Comparison of ENCODE assay signal across 24 cellular contexts in genomic region chr3:28218071-28218916, GRCh38. TPM values are rescaled to one million over a fixed set of nuclear protein-coding genes. Genes with fewer than 3 reads are reported as not detected.
A peak's percentile ranks its signal among the peaks of the same experiment; 100 is the strongest.
DNase-seq lines count a peak whose midpoint lies in the region; ATAC-seq and TF ChIP-seq lines count a peak whose summit lies in the region.
"Had no signal": no experiment of that assay in that cellular context is flagged by ENCODE, and none has a peak within 500 bp of the region (broad histone marks: within the 10 kb centered on the region; RNA-seq: fewer than 3 reads in every experiment).

No MANE protein-coding gene starts in this region.

- no peak overlapping the region for H3K4me3 Mint-ChIP-seq in activated CD8-positive, alpha-beta T cell treated with anti-CD3 and anti-CD28 coated beads for 36 hours
- H3K4me3 Mint-ChIP-seq in activated CD8-positive, alpha-beta T cell treated with anti-CD3 and anti-CD28 coated beads, Interleukin-2, amount 10 ng/mL, durations not matched to agents 7 days and 5 days: no peak overlapping the region
- no peak overlapping the region for H3K4me3 Mint-ChIP-seq in stimulated activated naive B cell treated with anti-CD40 and anti-IgM and Interleukin-4, amounts not matched to agents 10 μg/mL and 1 μg/mL and 100 μg/mL, for 72 hours
- H3K4me3 Mint-ChIP-seq: HFFc6 had no signal

- POLR2A ChIA-PET in activated CD8-positive, alpha-beta T cell treated with anti-CD3 and anti-CD28 coated beads for 36 hours (lab: Charles Lee): interaction anchor here (0.5 to 1.9 kb wide), 4 partner anchors 16 to 587 kb away, joined by 3 to 8 read pairs (median 4); partner anchors contain the start of gene CMC1
- POLR2A ChIA-PET in activated CD8-positive, alpha-beta T cell treated with anti-CD3 and anti-CD28 coated beads, Interleukin-2, amount 10 ng/mL, durations not matched to agents 7 days and 5 days (lab: Charles Lee): no interaction called here

- H3K4me1 Mint-ChIP-seq in activated CD8-positive, alpha-beta T cell treated with anti-CD3 and anti-CD28 coated beads for 36 hours (ENCODE audit: low read depth): peaks cover 24% of the 10 kb centered on the region
- peaks cover 2% of the 10 kb centered on the region for H3K4me1 Mint-ChIP-seq in activated CD8-positive, alpha-beta T cell treated with anti-CD3 and anti-CD28 coated beads, Interleukin-2, amount 10 ng/mL, durations not matched to agents 7 days and 5 days (ENCODE audit: low read depth)
- H3K4me1 Mint-ChIP-seq in stimulated activated naive B cell treated with anti-CD40 and anti-IgM and Interleukin-4, amounts not matched to agents 10 μg/mL and 1 μg/mL and 100 μg/mL, for 72 hours: peaks cover 0 to 6% of the 10 kb centered on the region in 2 donors

- intact Hi-C loops in activated CD8-positive, alpha-beta T cell treated with anti-CD3 and anti-CD28 coated beads for 36 hours (cut with micrococcal nuclease): no loop called here

- CTCF ChIA-PET in activated CD8-positive, alpha-beta T cell treated with anti-CD3 and anti-CD28 coated beads for 36 hours (lab: Charles Lee): interaction anchor here (1.1 to 1.2 kb wide), 2 partner anchors 7 to 168 kb away, joined by 3 to 4 read pairs; no protein-coding TSS in a partner anchor
- CTCF ChIA-PET in activated CD8-positive, alpha-beta T cell treated with anti-CD3 and anti-CD28 coated beads, Interleukin-2, amount 10 ng/mL, durations not matched to agents 7 days and 5 days (lab: Charles Lee): interaction anchor here (1.3 kb wide), 2 partner anchors 9 to 496 kb away, joined by 3 read pairs; partner anchors contain the start of gene EOMES

- H3K27me3 Mint-ChIP-seq in activated CD8-positive, alpha-beta T cell treated with anti-CD3 and anti-CD28 coated beads for 36 hours: no peaks in the 10 kb centered on the region
- no peaks in the 10 kb centered on the region for H3K27me3 Mint-ChIP-seq in activated CD8-positive, alpha-beta T cell treated with anti-CD3 and anti-CD28 coated beads, Interleukin-2, amount 10 ng/mL, durations not matched to agents 7 days and 5 days (ENCODE audit: low read depth)
- peaks cover 0 to 6% of the 10 kb centered on the region in 2 donors for H3K27me3 Mint-ChIP-seq in stimulated activated naive B cell treated with anti-CD40 and anti-IgM and Interleukin-4, amounts not matched to agents 10 μg/mL and 1 μg/mL and 100 μg/mL, for 72 hours

- ATAC-seq in activated CD8-positive, alpha-beta T cell treated with anti-CD3 and anti-CD28 coated beads for 36 hours: peak; percentile 76
- no peak for ATAC-seq in activated CD8-positive, alpha-beta T cell treated with anti-CD3 and anti-CD28 coated beads, Interleukin-2, amount 10 ng/mL, durations not matched to agents 7 days and 5 days
- ATAC-seq in GM19043 (IDR thresholded peaks at IDR 0.05; ENCODE audit: low read depth, unreplicated experiment) (peak; percentile 26), HG03196 (IDR thresholded peaks at IDR 0.05; ENCODE audit: unreplicated experiment) (peak; percentile 76), GM19324 (IDR thresholded peaks at IDR 0.05; ENCODE audit: low FRiP score, unreplicated experiment) (no peak)
- ATAC-seq in stimulated activated naive B cell treated with anti-CD40 and anti-IgM and Interleukin-4, amounts not matched to agents 10 μg/mL and 1 μg/mL and 100 μg/mL, for 72 hours (replicated peaks): peak; percentile 20 to 42
- ATAC-seq: foreskin keratinocyte, left ventricle myocardium superior, mucosa of descending colon, Right ventricle myocardium inferior, upper lobe of right lung had no signal

- H3K36me3 Mint-ChIP-seq in activated CD8-positive, alpha-beta T cell treated with anti-CD3 and anti-CD28 coated beads for 36 hours (ENCODE audit: low read depth): peaks cover 19% of the 10 kb centered on the region
- peaks cover 8% of the 10 kb centered on the region for H3K36me3 Mint-ChIP-seq in activated CD8-positive, alpha-beta T cell treated with anti-CD3 and anti-CD28 coated beads, Interleukin-2, amount 10 ng/mL, durations not matched to agents 7 days and 5 days (ENCODE audit: low read depth)
- peaks cover 3 to 14% of the 10 kb centered on the region in 2 donors for H3K36me3 Mint-ChIP-seq in stimulated activated naive B cell treated with anti-CD40 and anti-IgM and Interleukin-4, amounts not matched to agents 10 μg/mL and 1 μg/mL and 100 μg/mL, for 72 hours

- no peak for TF ChIP-seq CTCF in activated CD8-positive, alpha-beta T cell treated with anti-CD3 and anti-CD28 coated beads for 36 hours (IDR thresholded peaks at IDR 0.05)

- no peak for DNase-seq in activated CD8-positive, alpha-beta T cell treated with anti-CD3 and anti-CD28 coated beads for 36 hours
- no peak for DNase-seq in activated CD8-positive, alpha-beta T cell treated with anti-CD3 and anti-CD28 coated beads, Interleukin-2, amount 10 ng/mL, durations not matched to agents 7 days and 5 days
- no peak for DNase-seq in stimulated activated naive B cell treated with anti-CD40 and anti-IgM and Interleukin-4, amounts not matched to agents 10 μg/mL and 1 μg/mL and 100 μg/mL, for 72 hours
- DNase-seq in T-helper 9 cell: no peak
- DNase-seq in NCI-H748 treated with DMSO at 0.1 percent for 48 hours (lab: John Stamatoyannopoulos, UW): no peak
- DNase-seq: activated CD4-positive, alpha-beta T cell treated with anti-CD3 and anti-CD28 coated beads for 4 hours; activated naive CD4-positive, alpha-beta T cell treated with anti-CD3 and anti-CD28 coated beads, Interleukin-2, amount 50 U/mL, for 16 hours; cerebellar nuclear complex; foreskin keratinocyte; HFFc6; KG1; left ventricle myocardium superior; mucosa of descending colon; NCI-H187; NCI-H82; OCI-M1; small intestine; stimulated activated CD4-positive, alpha-beta T cell treated with anti-CD3 and anti-CD28 coated beads, Interleukin-2, amount 100 ng/mL, for 48 hours; SW 1271; upper lobe of right lung had no signal

- peaks cover 40% of the 10 kb centered on the region for H3K9me3 Mint-ChIP-seq in activated CD8-positive, alpha-beta T cell treated with anti-CD3 and anti-CD28 coated beads for 36 hours
- H3K9me3 Mint-ChIP-seq in activated CD8-positive, alpha-beta T cell treated with anti-CD3 and anti-CD28 coated beads, Interleukin-2, amount 10 ng/mL, durations not matched to agents 7 days and 5 days (ENCODE audit: insufficient read depth): peaks cover 26% of the 10 kb centered on the region
- peaks cover 17 to 27% of the 10 kb centered on the region in 2 donors for H3K9me3 Mint-ChIP-seq in stimulated activated naive B cell treated with anti-CD40 and anti-IgM and Interleukin-4, amounts not matched to agents 10 μg/mL and 1 μg/mL and 100 μg/mL, for 72 hours

- H3K27ac Mint-ChIP-seq in activated CD8-positive, alpha-beta T cell treated with anti-CD3 and anti-CD28 coated beads for 36 hours: peak overlapping the region; percentile 73
- H3K27ac Mint-ChIP-seq in activated CD8-positive, alpha-beta T cell treated with anti-CD3 and anti-CD28 coated beads, Interleukin-2, amount 10 ng/mL, durations not matched to agents 7 days and 5 days: no peak overlapping the region
- no peak overlapping the region for H3K27ac Mint-ChIP-seq in stimulated activated naive B cell treated with anti-CD40 and anti-IgM and Interleukin-4, amounts not matched to agents 10 μg/mL and 1 μg/mL and 100 μg/mL, for 72 hours
- H3K27ac Mint-ChIP-seq: HFFc6 had no signal

RNA-seq across cellular contexts. Expression of gene CMC1, which starts 23.1 kb away (rescaled TPM):
- 10 to 100 TPM; 22.4 to 29.0 TPM for total RNA-seq in activated CD8-positive, alpha-beta T cell treated with anti-CD3 and anti-CD28 coated beads for 36 hours
- 10 to 100 TPM; 16.8 to 20.8 TPM for total RNA-seq in activated CD8-positive, alpha-beta T cell treated with anti-CD3 and anti-CD28 coated beads, Interleukin-2, amount 10 ng/mL, durations not matched to agents 7 days and 5 days

Comparison
In these comparisons a context has a peak if more than half of its experiments do, and no peak if none do; other contexts are left out.
1. ATAC-seq: peak in activated CD8-positive, alpha-beta T cell treated with anti-CD3 and anti-CD28 coated beads for 36 hours (single experiment), GM19043 (single experiment), HG03196 (single experiment) and stimulated activated naive B cell treated with anti-CD40 and anti-IgM and Interleukin-4, amounts not matched to agents 10 μg/mL and 1 μg/mL and 100 μg/mL, for 72 hours (2 of 2); none in activated CD8-positive, alpha-beta T cell treated with anti-CD3 and anti-CD28 coated beads, Interleukin-2, amount 10 ng/mL, durations not matched to agents 7 days and 5 days (single experiment) and GM19324 (single experiment).